Comparison of ENCODE assay signal across 8 cellular contexts in genomic region chr3:46078712-46079400, GRCh38. TPM values are rescaled to one million over a fixed set of nuclear protein-coding genes. Genes with fewer than 3 reads are reported as not detected.
A peak's percentile ranks its signal among the peaks of the same experiment; 100 is the strongest.
DNase-seq lines count a peak whose midpoint lies in the region; ATAC-seq and TF ChIP-seq lines count a peak whose summit lies in the region.

No MANE protein-coding gene starts in this region.

- H3K4me3 ChIP-seq in HCT116 (replicated peaks in 1 of 2; ENCODE audit: low read depth in 1 of 2, low read length in 2 of 2) (peak overlapping the region in 1 of 2 experiments; percentile 25; a peak in 2 of 4 replicates), uterus (no peak overlapping the region)

- no peaks in the 10 kb centered on the region for H3K9me3 ChIP-seq in HCT116 (ENCODE audit: control insufficient read depth in 1 of 2, insufficient read depth in 1 of 2, low read depth in 1 of 2, low read length in 2 of 2)
- H3K9me3 ChIP-seq in uterus, result no peaks in the 10 kb centered on the region

- no TSS peak for BruUV-seq in HCT116 (replicated peaks; lab: Mats Ljungman, UMichigan)

- H3K27me3 ChIP-seq in HCT116 (ENCODE audit: insufficient read depth, low read length), result no peaks in the 10 kb centered on the region
- H3K27me3 ChIP-seq in uterus, result no peaks in the 10 kb centered on the region

- TF ChIP-seq CTCF in HCT116 (IDR thresholded peaks at IDR 0.05 in 2 of 3, conservative IDR thresholded peaks at IDR 0.05 in 1 of 3; ENCODE audit: borderline replicate concordance in 1 of 3, insufficient read depth in 1 of 3, low read depth in 2 of 3, low read length in 2 of 3) (peak; percentile 95 to 100 (median 100)), uterus (IDR thresholded peaks at IDR 0.05) (peak; percentile 96 to 100 (median 99))

- RAD21 ChIA-PET in HCT116 (lab: Charles Lee; ENCODE audit: low non-redundant PET in 1 of 2, low total read pairs in 2 of 2, uncharacterized antibody in 2 of 2, unreplicated experiment in 2 of 2), result interaction anchor here (0.8 to 1.4 kb wide), 5 partner anchors 14 to 299 kb away, joined by 3 to 5 read pairs (median 4); no protein-coding TSS in a partner anchor

- TF ChIP-seq POLR2A in HCT116 (IDR thresholded peaks at IDR 0.05; ENCODE audit: borderline replicate concordance, extremely low read depth, insufficient read depth, insufficient read length) (no peak), uterus (IDR thresholded peaks at IDR 0.05) (no peak)

- no peak overlapping the region for H3K9ac ChIP-seq in HCT116 (ENCODE audit: low read length)

- H3K4me1 ChIP-seq in HCT116 (ENCODE audit: control insufficient read depth in 1 of 2, insufficient read depth in 2 of 2, low read length in 2 of 2), result peaks cover 0 to 19% of the 10 kb centered on the region in 2 experiments; a peak in 1 of 4 replicates
- H3K4me1 ChIP-seq in uterus, result no peaks in the 10 kb centered on the region

- no peaks in the 10 kb centered on the region for H3K9me2 ChIP-seq in HCT116 (ENCODE audit: insufficient read depth)

- H2AFZ ChIP-seq in HCT116 (ENCODE audit: low read depth, low read length, poor library complexity, severe bottlenecking), result peak overlapping the region; percentile 94

- CTCF ChIA-PET in HCT116 (lab: Charles Lee), result interaction anchor here (0.6 to 4.7 kb wide), 18 partner anchors 10 to 389 kb away, joined by 3 to 38 read pairs (median 4); partner anchors contain the start of genes CCR1, CCR5 and CXCR6

- POLR2A ChIA-PET in HCT116 (lab: Charles Lee), result no interaction called here

- peak overlapping the region; percentile 64 for H3K4me2 ChIP-seq in HCT116 (ENCODE audit: low read length)

- peak; percentile 99 for TF ChIP-seq RAD21 in HCT116 (IDR thresholded peaks at IDR 0.05; ENCODE audit: low read depth)

- no peaks in the 10 kb centered on the region for H3K36me3 ChIP-seq in HCT116 (ENCODE audit: control insufficient read depth in 1 of 2, insufficient read depth in 2 of 2, low read length in 2 of 2)
- no peaks in the 10 kb centered on the region for H3K36me3 ChIP-seq in uterus

- no peaks in the 10 kb centered on the region for H3K79me2 ChIP-seq in HCT116 (ENCODE audit: insufficient read depth, low read length)

- H4K20me1 ChIP-seq in HCT116 (ENCODE audit: insufficient read depth), result no peaks in the 10 kb centered on the region

- intact Hi-C loops in HCT116 (cut with micrococcal nuclease), result loop anchor here (1.0 to 5.0 kb wide), 5 partner anchors 141 to 1042 kb away; no protein-coding TSS in a partner anchor
- intact Hi-C loops in cardiac septum (cut with DNase I), result loop anchor here (1.0 to 10.0 kb wide), 3 partner anchors 141 to 318 kb away; partner anchors contain the start of gene LZTFL1
- intact Hi-C loops in uterus (cut with DNase I; ENCODE audit: low total_unique reads), result loop anchor here (5.0 kb wide), 1 partner anchor 142 kb away; no protein-coding TSS in a partner anchor

- ATAC-seq in HCT116, result peak; percentile 99

- H3K27ac ChIP-seq in HCT116 (ENCODE audit: low read depth, low read length) (no peak overlapping the region), uterus (no peak overlapping the region)

- DNase-seq in DMS153 (lab: John Stamatoyannopoulos, UW) (peak; percentile 57), HCT116 (ENCODE audit: low read depth, low spot score) (peak; percentile 91), NCI-H146 treated with DMSO at 0.1 percent for 48 hours (lab: John Stamatoyannopoulos, UW; ENCODE audit: unreplicated experiment) (peak; percentile 63), SW 1271 (lab: John Stamatoyannopoulos, UW) (peak; percentile 21 to 80), cardiac septum (ENCODE audit: low spot score) (peak; percentile 91), pulmonary artery endothelial cell (ENCODE audit: low read depth, low spot score) (peak; percentile 75), uterus (peak; percentile 88 to 96)
- peak; percentile 80 for DNase-seq in activated naive CD8-positive, alpha-beta T cell treated with anti-CD3 and anti-CD28 coated beads, Interleukin-2, amount 50 U/mL, for 16 hours (ENCODE audit: low read depth, low spot score)

TF ChIP-seq in HCT116, 20 proteins besides CTCF, POLR2A, EP300 and RAD21:
- TF ChIP-seq EZH2 (IDR thresholded peaks at IDR 0.05) (no peak), YY1 (IDR thresholded peaks at IDR 0.05; ENCODE audit: extremely low read depth, insufficient replicate concordance, low read depth, low read length) (peak; percentile 27), CBX3 (IDR thresholded peaks at IDR 0.05; ENCODE audit: low read depth) (peak; percentile 53; the same call in 1 of the 2 replicates)

RNA-seq across cellular contexts. Expression of gene XCR1, which starts 51.6 kb away (rescaled TPM):
- not detected for total RNA-seq in HCT116 (2021; ENCODE audit: unreplicated experiment)
- not detected in 2 replicates for polyA plus RNA-seq in HCT116 (2012)
- not detected for total RNA-seq in cardiac septum
- total RNA-seq in pulmonary artery endothelial cell, result not detected in 2 replicates
- total RNA-seq in uterus, result under 1 TPM in 2 of 4 donors, not detected in 2; 0.07 to 0.15 TPM
